35 cellular contexts compared by ENCODE assay signal in the genomic region with DNA sequence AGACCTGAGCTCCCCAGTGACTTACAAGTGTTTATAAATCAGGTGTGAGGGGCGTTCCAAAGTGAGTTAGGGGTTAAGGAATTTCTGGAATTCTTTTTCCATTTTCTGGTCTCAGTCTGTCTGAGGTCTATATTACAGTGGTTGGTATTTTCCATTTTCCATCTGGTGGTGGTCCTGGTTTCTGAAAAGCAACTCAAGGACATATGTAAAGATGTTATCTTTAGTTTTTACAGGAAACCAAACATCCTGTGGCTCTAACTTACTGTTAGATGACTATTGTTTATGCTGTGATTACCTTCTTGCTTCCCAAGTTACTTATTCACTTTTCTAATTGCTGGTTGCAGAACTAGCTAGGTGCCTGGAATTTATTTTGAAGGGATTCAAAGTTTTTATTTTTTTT. TPM values are rescaled to one million over a fixed set of nuclear protein-coding genes. Genes with fewer than 3 reads are reported as not detected.
DNase-seq lines count a peak whose midpoint lies in the region; ATAC-seq, FAIRE-seq and TF ChIP-seq lines count a peak whose summit lies in the region.
"Had no signal": no experiment of that assay in that cellular context is flagged by ENCODE, and none has a peak within 500 bp of the region (broad histone marks: within the 10 kb centered on the region; RNA-seq: fewer than 3 reads in every experiment).

No MANE protein-coding gene starts in this region.

- no peak for TF ChIP-seq CTCF in HepG2 (CRISPR knock-in tag; IDR thresholded peaks at IDR 0.05)
- no peak for TF ChIP-seq CTCF in right lobe of liver (IDR thresholded peaks at IDR 0.05)
- TF ChIP-seq CTCF in sigmoid colon (IDR thresholded peaks at IDR 0.05): no peak
- no peak for TF ChIP-seq CTCF in GM20000 (IDR thresholded peaks at IDR 0.05; ENCODE audit: extremely low read depth, missing control alignments)

- BruUV-seq in HepG2 (replicated peaks; lab: Mats Ljungman, UMichigan): no TSS peak

- peaks cover 1% of the 10 kb centered on the region for H3K27me3 Mint-ChIP-seq in activated T-helper 2 cell treated with anti-CD3 and anti-CD28 coated beads, Interferon-gamma antibody, Interleukin-2, Interleukin-4, amounts not matched to agents 10 μg/mL and 5 μg/mL and 100 μg/mL, durations not matched to agents 14 hours and 24 hours and 36 hours (ENCODE audit: low read depth)

- TF ChIP-seq RAD21 in HepG2 (CRISPR knock-in tag; IDR thresholded peaks at IDR 0.05): no peak

- POLR2A ChIA-PET in HepG2 (lab: Yijun Ruan, JAX): no interaction called here

- ATAC-seq in HepG2 (peak; percentile 28; the same call in 2 of the 3 replicates), right lobe of liver (no peak), GM19035 (IDR thresholded peaks at IDR 0.05; ENCODE audit: unreplicated experiment) (no peak)
- ATAC-seq: A549; CD8-positive, alpha-beta T cell; heart left ventricle; PC-3 had no signal

- no peak for TF ChIP-seq EP300 in HepG2 (IDR thresholded peaks at IDR 0.05; ENCODE audit: low read depth in 2 of 2, low read length in 2 of 2)
- no peak for TF ChIP-seq EP300 in HepG2 (CRISPR knock-in tag; IDR thresholded peaks at IDR 0.05; ENCODE audit: borderline replicate concordance)
- no peak for TF ChIP-seq EP300 in sigmoid colon (IDR thresholded peaks at IDR 0.05)

- intact Hi-C loops in HepG2 (cut with micrococcal nuclease; ENCODE audit: unreplicated experiment) (no loop called here), right lobe of liver (cut with DNase I) (no loop called here), sigmoid colon (cut with DNase I) (no loop called here)
- intact Hi-C loops in activated T-helper 2 cell treated with anti-CD3 and anti-CD28 coated beads, Interferon-gamma antibody, Interleukin-2, Interleukin-4, amounts not matched to agents 10 μg/mL and 5 μg/mL and 100 μg/mL, durations not matched to agents 14 hours and 24 hours and 36 hours (cut with micrococcal nuclease): loop anchor here (1.0 kb wide), 1 partner anchor 13 kb away; no protein-coding TSS in a partner anchor

- no peak overlapping the region for H3K4me2 ChIP-seq in HepG2 (ENCODE audit: low read depth, low read length)
- H3K4me2 ChIP-seq: A549 had no signal

- no peak overlapping the region for H2AFZ ChIP-seq in HepG2 (ENCODE audit: low read length)

- H3K9me3 Mint-ChIP-seq in activated T-helper 2 cell treated with anti-CD3 and anti-CD28 coated beads, Interferon-gamma antibody, Interleukin-2, Interleukin-4, amounts not matched to agents 10 μg/mL and 5 μg/mL and 100 μg/mL, durations not matched to agents 14 hours and 24 hours and 36 hours: peaks cover 22% of the 10 kb centered on the region
- H3K9me3 Mint-ChIP-seq: activated T-cell treated with anti-CD3 and anti-CD28 coated beads, Interleukin-2, amount 50 U/mL, for 4 hours; CD8-positive, alpha-beta T cell; natural killer cell treated with Interleukin-12 subunit alpha and Interleukin-12 subunit beta and Interleukin-15 and Interleukin-18, amount 100 ng/mL, for 72 hours had no signal

- peak; percentile 5 for DNase-seq in HepG2 (ENCODE audit: low spot score)
- DNase-seq in right lobe of liver: no peak
- DNase-seq in activated T-helper 2 cell treated with anti-CD3 and anti-CD28 coated beads, Interferon-gamma antibody, Interleukin-2, Interleukin-4, amounts not matched to agents 10 μg/mL and 5 μg/mL and 100 μg/mL, durations not matched to agents 14 hours and 24 hours and 36 hours (ENCODE audit: low spot score): no peak
- DNase-seq in kidney glomerular epithelial cell (lab: John Stamatoyannopoulos, UW): peak; percentile 63
- DNase-seq in sigmoid colon: no peak
- no peak for DNase-seq in GM20000 (ENCODE audit: low spot score)
- no peak for DNase-seq in HPDE6-E6E7 (ENCODE audit: extremely low spot score)
- DNase-seq: activated T-cell treated with anti-CD3 and anti-CD28 coated beads, Interleukin-2, amount 50 U/mL, for 4 hours; CD8-positive, alpha-beta T cell; colonic mucosa; effector CD8-positive, alpha-beta T cell; foreskin fibroblast; heart left ventricle; Kasumi-1; NCI-H1436 treated with DMSO at 0.1 percent for 48 hours; NCI-H2081 treated with DMSO at 0.1 percent for 48 hours; NCI-H2227 treated with DMSO at 0.1 percent for 48 hours; NCI-H526 treated with DMSO at 0.1 percent for 48 hours; PC-3; stimulated activated naive CD4-positive, alpha-beta T cell had no signal

- FAIRE-seq in HepG2 (lab: Jason Lieb, UNC): no peak
- FAIRE-seq: A549, H54, urothelium cell line had no signal

- CTCF ChIA-PET in HepG2 (lab: Yijun Ruan, JAX; ENCODE audit: low intra/inter-chr PET ratio, low total read pairs): no interaction called here

- WGBS in HepG2 (ENCODE audit: low lambda C conversion rate): 0% methylated on average over 1 of the region's 1 CpG
- WGBS in right lobe of liver (ENCODE audit: insufficient coverage, low coverage, low lambda C conversion rate, missing lambda C conversion rate): 50% methylated on average over 1 of the region's 1 CpG
- WGBS in sigmoid colon, 2 donors: 31 to 46% methylated on average over 1 of the region's 1 CpG

- TF ChIP-seq POLR2A in HepG2 (IDR thresholded peaks at IDR 0.05; ENCODE audit: insufficient read depth in 1 of 2, low read depth in 2 of 2, low read length in 2 of 2) (no peak), right lobe of liver (IDR thresholded peaks at IDR 0.05) (no peak), sigmoid colon (IDR thresholded peaks at IDR 0.05) (no peak)

- no peak overlapping the region for H3K9ac ChIP-seq in HepG2 (ENCODE audit: insufficient read depth, low read depth, low read length)

- no peak overlapping the region for H3K4me3 Mint-ChIP-seq in activated T-helper 2 cell treated with anti-CD3 and anti-CD28 coated beads, Interferon-gamma antibody, Interleukin-2, Interleukin-4, amounts not matched to agents 10 μg/mL and 5 μg/mL and 100 μg/mL, durations not matched to agents 14 hours and 24 hours and 36 hours (ENCODE audit: low read depth)
- H3K4me3 Mint-ChIP-seq: activated T-cell treated with anti-CD3 and anti-CD28 coated beads, Interleukin-2, amount 50 U/mL, for 4 hours; CD8-positive, alpha-beta T cell; natural killer cell treated with Interleukin-12 subunit alpha and Interleukin-12 subunit beta and Interleukin-15 and Interleukin-18, amount 100 ng/mL, for 72 hours had no signal

- no peaks in the 10 kb centered on the region for H3K9me3 ChIP-seq in HepG2 (ENCODE audit: low read length)
- no peaks in the 10 kb centered on the region for H3K9me3 ChIP-seq in right lobe of liver
- no peaks in the 10 kb centered on the region for H3K9me3 ChIP-seq in sigmoid colon
- H3K9me3 ChIP-seq: A549, colonic mucosa, heart left ventricle had no signal

- peaks cover 16% of the 10 kb centered on the region for H3K36me3 Mint-ChIP-seq in activated T-helper 2 cell treated with anti-CD3 and anti-CD28 coated beads, Interferon-gamma antibody, Interleukin-2, Interleukin-4, amounts not matched to agents 10 μg/mL and 5 μg/mL and 100 μg/mL, durations not matched to agents 14 hours and 24 hours and 36 hours (ENCODE audit: low read depth)
- H3K36me3 Mint-ChIP-seq: CD8-positive, alpha-beta T cell; natural killer cell treated with Interleukin-12 subunit alpha and Interleukin-12 subunit beta and Interleukin-15 and Interleukin-18, amount 100 ng/mL, for 72 hours had no signal

- peaks cover 1 to 4% of the 10 kb centered on the region in 2 experiments; a peak in 2 of 5 replicates for H3K27me3 ChIP-seq in HepG2 (ENCODE audit: control insufficient read depth in 1 of 2, insufficient read depth in 2 of 2, low read length in 2 of 2)
- H3K27me3 ChIP-seq in right lobe of liver: no peaks in the 10 kb centered on the region
- H3K27me3 ChIP-seq in sigmoid colon: no peaks in the 10 kb centered on the region
- H3K27me3 ChIP-seq: colonic mucosa, heart left ventricle had no signal

- peaks cover 16% of the 10 kb centered on the region for H3K4me1 ChIP-seq in HepG2 (ENCODE audit: insufficient read depth, low read length)
- H3K4me1 ChIP-seq in right lobe of liver: no peaks in the 10 kb centered on the region
- no peaks in the 10 kb centered on the region for H3K4me1 ChIP-seq in sigmoid colon
- H3K4me1 ChIP-seq: A549, colonic mucosa had no signal

- peak overlapping the region; percentile 35 for H3K27ac Mint-ChIP-seq in activated T-helper 2 cell treated with anti-CD3 and anti-CD28 coated beads, Interferon-gamma antibody, Interleukin-2, Interleukin-4, amounts not matched to agents 10 μg/mL and 5 μg/mL and 100 μg/mL, durations not matched to agents 14 hours and 24 hours and 36 hours
- H3K27ac Mint-ChIP-seq: CD8-positive, alpha-beta T cell; natural killer cell treated with Interleukin-12 subunit alpha and Interleukin-12 subunit beta and Interleukin-15 and Interleukin-18, amount 100 ng/mL, for 72 hours had no signal

- in situ Hi-C loops in HepG2 (cut with HindIII; ENCODE audit: extremely low pct_ligation_motif_present, low pct_unique_long_range_greater_than_20kb): no loop called here

- H4K20me1 ChIP-seq in HepG2 (ENCODE audit: insufficient read depth, low read length): no peaks in the 10 kb centered on the region

- H3K79me2 ChIP-seq in HepG2 (ENCODE audit: insufficient read depth, low read length): no peaks in the 10 kb centered on the region

- no peaks in the 10 kb centered on the region for H3K36me3 ChIP-seq in HepG2 (replicated peaks in 1 of 2; ENCODE audit: control insufficient read depth in 1 of 2, insufficient read depth in 2 of 2, low read length in 2 of 2)
- no peaks in the 10 kb centered on the region for H3K36me3 ChIP-seq in right lobe of liver
- H3K36me3 ChIP-seq in sigmoid colon: no peaks in the 10 kb centered on the region
- H3K36me3 ChIP-seq: colonic mucosa, heart left ventricle had no signal

- H3K4me3 ChIP-seq in HepG2 (replicated peaks in 1 of 3; ENCODE audit: insufficient read depth in 1 of 3, low read depth in 2 of 3, low read length in 3 of 3) (no peak overlapping the region), right lobe of liver (no peak overlapping the region), sigmoid colon (no peak overlapping the region)
- H3K4me3 ChIP-seq: A549, colonic mucosa, heart left ventricle, lung, SK-N-MC, skin epidermis had no signal

- peaks cover 41% of the 10 kb centered on the region for H3K4me1 Mint-ChIP-seq in activated T-helper 2 cell treated with anti-CD3 and anti-CD28 coated beads, Interferon-gamma antibody, Interleukin-2, Interleukin-4, amounts not matched to agents 10 μg/mL and 5 μg/mL and 100 μg/mL, durations not matched to agents 14 hours and 24 hours and 36 hours (ENCODE audit: low read depth)

- H3K27ac ChIP-seq in HepG2 (ENCODE audit: extremely low read length, insufficient read depth, low read length) (no peak overlapping the region), right lobe of liver (no peak overlapping the region), sigmoid colon (no peak overlapping the region)
- H3K27ac ChIP-seq: A549, colonic mucosa, heart left ventricle, SK-N-MC, skin epidermis had no signal

RNA-seq across cellular contexts. Expression of a gene that starts 53.5 kb away (rescaled TPM):
- not detected in 2 replicates for total RNA-seq in HepG2 (2016; rRNA removed; fragmentation: Illumina TruSeq; extraction: Trizol)
- not detected in 2 replicates for total RNA-seq in HepG2 (2016; cell fraction: cytosol; rRNA removed; fragmentation: Illumina TruSeq; extraction: Trizol; ENCODE audit: low read depth)
- not detected in 2 replicates for total RNA-seq in HepG2 (2016; cell fraction: insoluble cytoplasmic fraction; rRNA removed; fragmentation: Illumina TruSeq; extraction: Trizol)
- not detected in 2 replicates for total RNA-seq in HepG2 (2016; cell fraction: membrane; rRNA removed; fragmentation: Illumina TruSeq; extraction: Trizol)
- not detected in 2 replicates for total RNA-seq in HepG2 (2016; cell fraction: nucleus; rRNA removed; fragmentation: Illumina TruSeq; extraction: Trizol)
- not detected in 2 replicates for polyA plus RNA-seq in HepG2 (2011; rRNA removed)
- not detected in 2 replicates for polyA plus RNA-seq in HepG2 (2011; cell fraction: cytosol; rRNA removed)
- polyA plus RNA-seq in HepG2 (2011; cell fraction: nucleus; rRNA removed): not detected in 2 replicates
- not detected in 2 replicates for polyA plus RNA-seq in HepG2 (2012)
- not detected in 2 replicates for polyA plus RNA-seq in HepG2 (2016; cell fraction: cytosol; fragmentation: Illumina TruSeq; extraction: Trizol; ENCODE audit: low read depth)
- not detected in 2 replicates for polyA plus RNA-seq in HepG2 (2016; cell fraction: insoluble cytoplasmic fraction; fragmentation: Illumina TruSeq; extraction: Trizol; ENCODE audit: low read depth)
- polyA plus RNA-seq in HepG2 (2016; cell fraction: membrane; fragmentation: Illumina TruSeq; extraction: Trizol; ENCODE audit: low read depth): not detected in 2 replicates
- not detected in 2 replicates for polyA plus RNA-seq in HepG2 (2016; cell fraction: nucleus; fragmentation: Illumina TruSeq; extraction: Trizol; ENCODE audit: insufficient read depth, low read depth)
- not detected in 2 replicates for polyA minus RNA-seq in HepG2 (2011; rRNA and poly(A)+ RNA removed; ENCODE audit: low replicate concordance)
- polyA minus RNA-seq in HepG2 (2011; cell fraction: cytosol; rRNA and poly(A)+ RNA removed): not detected in 2 replicates
- polyA minus RNA-seq in HepG2 (2011; cell fraction: nucleus; rRNA and poly(A)+ RNA removed): not detected in 2 replicates
- total RNA-seq in right lobe of liver: not detected
- 14.5 TPM in 2 replicates for total RNA-seq in activated T-helper 2 cell treated with anti-CD3 and anti-CD28 coated beads, Interferon-gamma antibody, Interleukin-2, Interleukin-4, amounts not matched to agents 10 μg/mL and 5 μg/mL and 100 μg/mL, durations not matched to agents 14 hours and 24 hours and 36 hours
- not detected for total RNA-seq in sigmoid colon
- polyA plus RNA-seq in sigmoid colon: under 1 TPM in 1 of 3 donors, not detected in 2; 0.63 TPM
- total RNA-seq: cardiac septum; CD8-positive, alpha-beta T cell; colonic mucosa; Daoy; heart left ventricle; kidney epithelial cell; mucosa of gallbladder; omental fat pad; PC-3; temporal lobe had no signal
- polyA plus RNA-seq: A549, esophagus, heart left ventricle had no signal

RNA-seq across cellular contexts. Expression of a gene that starts 58.1 kb away (rescaled TPM):
- 1.7 and 2.1 TPM in 2 replicates for total RNA-seq in HepG2 (2016; rRNA removed; fragmentation: Illumina TruSeq; extraction: Trizol)
- total RNA-seq in HepG2 (2016; cell fraction: cytosol; rRNA removed; fragmentation: Illumina TruSeq; extraction: Trizol; ENCODE audit: low read depth): 0.18 and 0.20 TPM in 2 replicates
- total RNA-seq in HepG2 (2016; cell fraction: insoluble cytoplasmic fraction; rRNA removed; fragmentation: Illumina TruSeq; extraction: Trizol): 1.5 and 2.4 TPM in 2 replicates
- 0.90 TPM in 2 replicates for total RNA-seq in HepG2 (2016; cell fraction: membrane; rRNA removed; fragmentation: Illumina TruSeq; extraction: Trizol)
- 1.0 and 1.2 TPM in 2 replicates for total RNA-seq in HepG2 (2016; cell fraction: nucleus; rRNA removed; fragmentation: Illumina TruSeq; extraction: Trizol)
- polyA plus RNA-seq in HepG2 (2011; rRNA removed): 0.29 and 0.32 TPM in 2 replicates
- polyA plus RNA-seq in HepG2 (2011; cell fraction: cytosol; rRNA removed): 0.17 and 0.35 TPM in 2 replicates
- polyA plus RNA-seq in HepG2 (2011; cell fraction: nucleus; rRNA removed): 0.18 and 0.29 TPM in 2 replicates
- polyA plus RNA-seq in HepG2 (2012): 1.0 and 1.5 TPM in 2 replicates
- 0.08 and 0.09 TPM in 2 replicates for polyA plus RNA-seq in HepG2 (2016; cell fraction: cytosol; fragmentation: Illumina TruSeq; extraction: Trizol; ENCODE audit: low read depth)
- polyA plus RNA-seq in HepG2 (2016; cell fraction: insoluble cytoplasmic fraction; fragmentation: Illumina TruSeq; extraction: Trizol; ENCODE audit: low read depth): 1.3 and 1.6 TPM in 2 replicates
- 0.26 and 0.31 TPM in 2 replicates for polyA plus RNA-seq in HepG2 (2016; cell fraction: membrane; fragmentation: Illumina TruSeq; extraction: Trizol; ENCODE audit: low read depth)
- 0.57 and 1.1 TPM in 2 replicates for polyA plus RNA-seq in HepG2 (2016; cell fraction: nucleus; fragmentation: Illumina TruSeq; extraction: Trizol; ENCODE audit: insufficient read depth, low read depth)
- 0.24 and 0.77 TPM in 2 replicates for polyA minus RNA-seq in HepG2 (2011; rRNA and poly(A)+ RNA removed; ENCODE audit: low replicate concordance)
- polyA minus RNA-seq in HepG2 (2011; cell fraction: cytosol; rRNA and poly(A)+ RNA removed): 0.79 and 0.89 TPM in 2 replicates
- 2.3 and 4.0 TPM in 2 replicates for polyA minus RNA-seq in HepG2 (2011; cell fraction: nucleus; rRNA and poly(A)+ RNA removed)
- 1 to 10 TPM in 1 of 6 experiments, under 1 TPM in 5; 0.25 to 1.1 (median 0.65) TPM for total RNA-seq in right lobe of liver
- 3.7 and 5.5 TPM in 2 replicates for total RNA-seq in activated T-helper 2 cell treated with anti-CD3 and anti-CD28 coated beads, Interferon-gamma antibody, Interleukin-2, Interleukin-4, amounts not matched to agents 10 μg/mL and 5 μg/mL and 100 μg/mL, durations not matched to agents 14 hours and 24 hours and 36 hours
- 1 to 10 TPM; 2.2 to 5.1 (median 3.8) TPM for total RNA-seq in sigmoid colon
- 1 to 10 TPM; 1.8 to 3.7 (median 1.8) TPM for polyA plus RNA-seq in sigmoid colon

Comparison
In these comparisons a context has a peak if more than half of its experiments do, and no peak if none do; other contexts are left out.
1. DNase-seq: peak in HepG2 (single experiment) and kidney glomerular epithelial cell (single experiment); none in right lobe of liver (0 of 3), activated T-helper 2 cell treated with anti-CD3 and anti-CD28 coated beads, Interferon-gamma antibody, Interleukin-2, Interleukin-4, amounts not matched to agents 10 μg/mL and 5 μg/mL and 100 μg/mL, durations not matched to agents 14 hours and 24 hours and 36 hours (single experiment), sigmoid colon (single experiment), GM20000 (single experiment) and HPDE6-E6E7 (single experiment).
2. RNA of a gene that starts 53.5 kb away (total RNA-seq): 14.5 TPM in activated T-helper 2 cell treated with anti-CD3 and anti-CD28 coated beads, Interferon-gamma antibody, Interleukin-2, Interleukin-4, amounts not matched to agents 10 μg/mL and 5 μg/mL and 100 μg/mL, durations not matched to agents 14 hours and 24 hours and 36 hours; not detected in HepG2, not detected in right lobe of liver and not detected in sigmoid colon; every median in the first group is over 10 times any median in the second.